ENCODE assay signal across 8 cellular contexts in the genomic region with DNA sequence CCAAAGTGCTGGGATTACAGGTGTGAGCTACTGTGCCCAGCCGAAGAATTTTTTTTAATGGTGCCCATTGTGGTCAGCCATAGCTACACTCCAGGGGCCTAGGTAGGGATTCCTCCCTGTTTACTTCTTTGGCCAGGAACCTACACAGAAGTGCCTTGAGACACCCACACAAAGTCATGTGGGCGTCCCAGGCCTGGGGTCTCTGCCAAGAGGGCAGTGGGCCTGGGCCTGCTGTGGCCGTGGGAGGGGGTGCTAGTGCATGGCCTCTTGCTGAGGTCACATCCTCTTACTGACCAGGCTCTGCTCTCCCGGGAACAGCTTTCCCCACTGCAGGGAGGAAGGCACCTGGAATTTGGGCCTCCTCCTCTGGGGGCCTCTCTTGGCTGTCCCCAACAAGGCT. TPM values are rescaled to one million over a fixed set of nuclear protein-coding genes. Genes with fewer than 3 reads are reported as not detected.
A peak's percentile ranks its signal among the peaks of the same experiment; 100 is the strongest.
DNase-seq lines count a peak whose midpoint lies in the region; ATAC-seq, FAIRE-seq and TF ChIP-seq lines count a peak whose summit lies in the region.
"Not testable (repeated sequence)": the region's sequence is repeated elsewhere in the genome, so short reads cannot be mapped to it uniquely, and the experiment has no call there.
"Had no signal": no experiment of that assay in that cellular context is flagged by ENCODE, and none has a peak within 500 bp of the region (broad histone marks: within the 10 kb centered on the region; RNA-seq: fewer than 3 reads in every experiment).

No MANE protein-coding gene starts in this region.

- not testable (repeated sequence) for H3K36me3 ChIP-seq in HEK293 (ENCODE audit: control insufficient read depth in 2 of 2, insufficient read depth in 1 of 2, low read length in 2 of 2); kidney (ENCODE audit: control insufficient read depth in 1 of 2, insufficient read depth in 2 of 2, low read length in 2 of 2); neuronal stem cell (replicated peaks in 1 of 2; ENCODE audit: control insufficient read depth in 2 of 2, insufficient read depth in 2 of 2, low read length in 2 of 2)
- peaks cover 41 to 74% of the 10 kb centered on the region in 2 experiments for H3K36me3 ChIP-seq in mesenchymal stem cell (ENCODE audit: control insufficient read depth in 1 of 2, insufficient read depth in 2 of 2, low read depth in 1 of 2, low read length in 2 of 2)

- H2BK120ac ChIP-seq in mesenchymal stem cell (ENCODE audit: low read depth, low read length); neuronal stem cell (ENCODE audit: low read depth, low read length): not testable (repeated sequence)

- intact Hi-C loops in Right ventricle myocardium superior (cut with DNase I): loop anchor here (5.0 kb wide), 1 partner anchor 36 kb away; no protein-coding TSS in a partner anchor
- intact Hi-C loops in kidney (cut with DNase I): not testable (repeated sequence)

- not testable (repeated sequence) for H2AFZ ChIP-seq in mesenchymal stem cell (ENCODE audit: low read depth, low read length); neuronal stem cell (ENCODE audit: low read length)

- POLR2A ChIA-PET in HEK293 (lab: Yijun Ruan, JAX): not testable (repeated sequence)

- not testable (repeated sequence) for H3K4me1 ChIP-seq in HEK293 (ENCODE audit: control insufficient read depth, insufficient read depth, low read length); kidney (ENCODE audit: control insufficient read depth in 1 of 2, insufficient read depth in 1 of 2, low read depth in 1 of 2, low read length in 2 of 2); neuronal stem cell (ENCODE audit: control insufficient read depth in 2 of 2, insufficient read depth in 1 of 2, low read depth in 1 of 2, low read length in 2 of 2)
- peaks cover 27% of the 10 kb centered on the region for H3K4me1 ChIP-seq in mesenchymal stem cell (ENCODE audit: control insufficient read depth, insufficient read depth, low read depth, low read length)

- FAIRE-seq in kidney (lab: Jason Lieb, UNC): not testable (repeated sequence)

- H3K14ac ChIP-seq in mesenchymal stem cell (ENCODE audit: low read length in 2 of 2); neuronal stem cell (ENCODE audit: low read length): not testable (repeated sequence)

- not testable (repeated sequence) for H3K27me3 ChIP-seq in mesenchymal stem cell (ENCODE audit: control insufficient read depth in 1 of 2, insufficient read depth in 1 of 2, low read length in 2 of 2); neuronal stem cell (ENCODE audit: control insufficient read depth in 3 of 3, insufficient read depth in 3 of 3, low read depth in 1 of 3, low read length in 3 of 3)

- H2AK5ac ChIP-seq in mesenchymal stem cell (ENCODE audit: low read length, severe bottlenecking) (peak overlapping the region; percentile 61), neuronal stem cell (ENCODE audit: low read depth, low read length) (peak overlapping the region; percentile 13)

- not testable (repeated sequence) for ATAC-seq in Right ventricle myocardium superior (ENCODE audit: poor library complexity)

- CTCF ChIA-PET in HEK293 (lab: Yijun Ruan, JAX): interaction anchor here (0.6 to 1.1 kb wide), 4 partner anchors 30 to 189 kb away, joined by 3 to 5 read pairs (median 4); no protein-coding TSS in a partner anchor

- not testable (repeated sequence) for H3K4me2 ChIP-seq in mesenchymal stem cell (ENCODE audit: low read length, poor library complexity, severe bottlenecking); neuronal stem cell (ENCODE audit: insufficient read depth, low read length, poor library complexity, severe bottlenecking)

- not testable (repeated sequence) for H3K4me3 ChIP-seq in HEK293 (ENCODE audit: low read depth, low read length); kidney (ENCODE audit: low read length in 2 of 2); mesenchymal stem cell (ENCODE audit: insufficient read depth in 1 of 2, low read depth in 1 of 2, low read length in 2 of 2); neuronal stem cell (ENCODE audit: low read length in 2 of 2)

- H3K9ac ChIP-seq in kidney (ENCODE audit: low read length in 2 of 2); mesenchymal stem cell (ENCODE audit: low read length); neuronal stem cell (ENCODE audit: low read depth, low read length, poor library complexity): not testable (repeated sequence)

- H2BK12ac ChIP-seq in mesenchymal stem cell (ENCODE audit: low read length in 2 of 2); neuronal stem cell (ENCODE audit: low read length): not testable (repeated sequence)

- peak; percentile 20 for DNase-seq in Right ventricle myocardium superior
- peak; percentile 48 for DNase-seq in islet precursor cell
- DNase-seq in kidney: peak; percentile 44
- DNase-seq in mesenchymal stem cell; neuronal stem cell (ENCODE audit: low spot score): not testable (repeated sequence)

- TF ChIP-seq CTCF in HEK293 (tag by site-specific recombination; IDR thresholded peaks at IDR 0.05); kidney (IDR thresholded peaks at IDR 0.05; ENCODE audit: borderline replicate concordance, extremely low read depth, insufficient read depth): not testable (repeated sequence)

- H3K9me3 ChIP-seq in HEK293 (ENCODE audit: control insufficient read depth, insufficient read depth, low read depth, low read length); kidney (ENCODE audit: control insufficient read depth in 1 of 2, low read length in 2 of 2); mesenchymal stem cell (ENCODE audit: control insufficient read depth, low read length); neuronal stem cell (replicated peaks in 1 of 2; ENCODE audit: control insufficient read depth in 2 of 2, insufficient read depth in 1 of 2, low read depth in 1 of 2, low read length in 2 of 2): not testable (repeated sequence)

- 89% methylated on average over 4 of the region's 4 CpGs for WGBS in mesenchymal stem cell
- WGBS in neuronal stem cell (ENCODE audit: extremely low coverage in 2 of 2, insufficient read length in 2 of 2, insufficient replicate concordance in 1 of 2), 2 donors: no CpG with 5 or more reads among the region's 4 CpGs

- H3K4ac ChIP-seq in mesenchymal stem cell (ENCODE audit: low read depth in 1 of 2, low read length in 2 of 2); neuronal stem cell (ENCODE audit: low read length): not testable (repeated sequence)

- H4K8ac ChIP-seq in mesenchymal stem cell (ENCODE audit: low read length); neuronal stem cell (ENCODE audit: low read depth, low read length): not testable (repeated sequence)

- H3K18ac ChIP-seq in mesenchymal stem cell (ENCODE audit: low read depth in 1 of 2, low read length in 2 of 2); neuronal stem cell (ENCODE audit: low read length): not testable (repeated sequence)

- not testable (repeated sequence) for H2BK5ac ChIP-seq in mesenchymal stem cell (ENCODE audit: low read depth, low read length, poor library complexity, severe bottlenecking); neuronal stem cell (ENCODE audit: low read length)

- not testable (repeated sequence) for H2BK15ac ChIP-seq in mesenchymal stem cell (ENCODE audit: low read depth, poor library complexity, severe bottlenecking); neuronal stem cell (ENCODE audit: low read length)

- not testable (repeated sequence) for H4K91ac ChIP-seq in mesenchymal stem cell (ENCODE audit: low read length); neuronal stem cell (ENCODE audit: low read depth, low read length, poor library complexity)

- H3K27ac ChIP-seq in HEK293 (ENCODE audit: extremely low read depth, low read depth, low read length); kidney (ENCODE audit: low read depth in 2 of 2, low read length in 2 of 2); neuronal stem cell (replicated peaks; ENCODE audit: low read length): not testable (repeated sequence)
- peak overlapping the region; percentile 18 for H3K27ac ChIP-seq in mesenchymal stem cell (ENCODE audit: low read length, poor library complexity, severe bottlenecking)

- H3K79me1 ChIP-seq in mesenchymal stem cell (replicated peaks; ENCODE audit: low read length, poor library complexity, severe bottlenecking): peaks cover 12% of the 10 kb centered on the region
- not testable (repeated sequence) for H3K79me1 ChIP-seq in neuronal stem cell (ENCODE audit: low read depth, low read length)

- not testable (repeated sequence) for H3K23ac ChIP-seq in mesenchymal stem cell (ENCODE audit: low read length in 2 of 2); neuronal stem cell (ENCODE audit: low read depth, low read length, poor library complexity)

TF ChIP-seq in HEK293, 187 proteins besides CTCF, POLR2A, EP300 and RAD21:
- TF ChIP-seq ZFHX2 (tag by site-specific recombination; conservative IDR thresholded peaks at IDR 0.05) (peak; percentile 72), EGR2 (tag by site-specific recombination; IDR thresholded peaks at IDR 0.05; ENCODE audit: low read depth) (peak; percentile 78)

RNA-seq across cellular contexts. Expression of a gene that starts 50.4 kb away (rescaled TPM):
- total RNA-seq in Right ventricle myocardium superior (58.3 TPM), kidney (53.8 TPM)
- polyA plus RNA-seq in kidney (ENCODE audit: insufficient read depth, low read depth, low replicate concordance): 7.6 TPM
- 66.7 TPM for polyA plus RNA-seq in mesenchymal stem cell (2013, experiment 1 of 2)
- 60.9 TPM for polyA plus RNA-seq in mesenchymal stem cell (2013, experiment 2 of 2)
- 15.0 TPM for polyA plus RNA-seq in neuronal stem cell (2013, experiment 1 of 2)
- 15.8 TPM for polyA plus RNA-seq in neuronal stem cell (2013, experiment 2 of 2)
- total RNA-seq: CD4-positive, alpha-beta memory T cell had no signal
- polyA plus RNA-seq: CD8-positive, alpha-beta memory T cell had no signal
